Comparison of ENCODE assay signal across 1 cellular context in genomic region chr17:45740553-45741330, GRCh38.
A peak's percentile ranks its signal among the peaks of the same experiment; 100 is the strongest.
TF ChIP-seq lines count a peak whose summit lies in the region.

No MANE protein-coding gene starts in this region.

TF ChIP-seq in K562, 482 proteins besides CTCF, POLR2A, EP300 and RAD21 (continued from another document):
- TF ChIP-seq FOXM1 (IDR thresholded peaks at IDR 0.05; ENCODE audit: low read depth) (no peak), FOXM1 (CRISPR knock-in tag; IDR thresholded peaks at IDR 0.05; ENCODE audit: low read depth) (no peak), SP2 (IDR thresholded peaks at IDR 0.05; ENCODE audit: extremely low read depth, low read depth, low read length, poor library complexity, severe bottlenecking) (peak; percentile 21), ZBTB26 (CRISPR knock-in tag; IDR thresholded peaks at IDR 0.05) (peak; percentile 34; the same call in 1 of the 2 replicates), ZSCAN29 (IDR thresholded peaks at IDR 0.05) (no peak), ZNF253 (CRISPR knock-in tag; conservative IDR thresholded peaks at IDR 0.05) (no peak), MBD2 (IDR thresholded peaks at IDR 0.05; ENCODE audit: borderline replicate concordance, low read depth) (peak; percentile 40; the same call in 1 of the 2 replicates)
TF ChIP-seq in K562: peak in this region for 9.
